11 cellular contexts compared by ENCODE assay signal in the genomic region with DNA sequence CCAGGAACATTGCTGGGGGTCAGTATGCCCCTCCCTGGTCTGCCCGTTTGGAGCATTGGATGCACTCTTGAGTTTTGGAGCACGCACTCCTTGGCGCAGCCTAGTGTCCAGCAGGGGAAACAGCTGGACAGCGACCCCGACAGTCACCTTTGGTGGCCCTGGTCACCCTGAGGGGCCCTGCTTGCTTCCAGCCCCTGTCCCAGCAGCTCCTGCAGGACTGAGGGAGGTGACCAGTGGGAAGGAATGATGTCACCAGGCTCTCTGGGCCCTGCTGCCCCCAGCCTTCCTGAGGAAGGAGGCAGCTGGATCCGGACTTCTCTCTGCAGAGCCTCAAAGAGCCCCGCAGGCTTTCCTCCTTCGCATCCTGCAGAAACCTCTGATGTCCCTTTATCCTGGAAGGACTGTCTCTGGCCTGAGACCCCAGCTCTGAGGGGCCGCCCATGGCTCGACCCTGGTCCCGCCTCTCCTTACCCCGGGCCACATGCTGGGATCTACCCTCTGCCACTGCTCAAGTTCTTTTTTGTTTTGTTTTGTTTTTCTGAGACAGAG. TPM values are rescaled to one million over a fixed set of nuclear protein-coding genes. Genes with fewer than 3 reads are reported as not detected.
DNase-seq lines count a peak whose midpoint lies in the region; ATAC-seq, FAIRE-seq and TF ChIP-seq lines count a peak whose summit lies in the region.
"Had no signal": no experiment of that assay in that cellular context is flagged by ENCODE, and none has a peak within 500 bp of the region (broad histone marks: within the 10 kb centered on the region; RNA-seq: fewer than 3 reads in every experiment).

No MANE protein-coding gene starts in this region.

- H3K27me3 Mint-ChIP-seq in activated T-cell treated with anti-CD3 and anti-CD28 coated beads, Interleukin-2, amount 50 U/mL, for 4 hours (ENCODE audit: low read depth), result no peaks in the 10 kb centered on the region

- H3K79me2 ChIP-seq in HepG2 (ENCODE audit: insufficient read depth, low read length), result no peaks in the 10 kb centered on the region
- no peaks in the 10 kb centered on the region for H3K79me2 ChIP-seq in PC-9 (ENCODE audit: low read depth)

- no peaks in the 10 kb centered on the region for H3K36me3 Mint-ChIP-seq in activated T-cell treated with anti-CD3 and anti-CD28 coated beads, Interleukin-2, amount 50 U/mL, for 4 hours (ENCODE audit: insufficient read depth)

- 42% methylated on average over 6 of the region's 12 CpGs for WGBS in HepG2 (ENCODE audit: low lambda C conversion rate)
- WGBS in transverse colon (ENCODE audit: low coverage in 1 of 2), 2 donors, result 73% methylated on average over 12 of the region's 12 CpGs; no CpG with 5 or more reads in 1 of the 2 donors

- H3K27ac ChIP-seq in HepG2 (ENCODE audit: extremely low read length, insufficient read depth, low read length) (peak overlapping the region; percentile 59), transverse colon (peak overlapping the region; percentile 16 to 34 (median 22)), PC-9 (no peak overlapping the region)
- H3K27ac ChIP-seq: C4-2B had no signal

- H3K4me1 ChIP-seq in HepG2 (ENCODE audit: insufficient read depth, low read length), result peaks cover 46% of the 10 kb centered on the region
- peaks cover 0 to 7% (median 0%) of the 10 kb centered on the region in 4 donors for H3K4me1 ChIP-seq in transverse colon
- no peaks in the 10 kb centered on the region for H3K4me1 ChIP-seq in PC-9 (replicated peaks; ENCODE audit: insufficient read depth)

- peak; percentile 55 for FAIRE-seq in HepG2 (lab: Jason Lieb, UNC)

- H3K36me3 ChIP-seq in HepG2 (replicated peaks in 1 of 2; ENCODE audit: control insufficient read depth in 1 of 2, insufficient read depth in 2 of 2, low read length in 2 of 2), result no peaks in the 10 kb centered on the region
- no peaks in the 10 kb centered on the region for H3K36me3 ChIP-seq in transverse colon
- no peaks in the 10 kb centered on the region for H3K36me3 ChIP-seq in PC-9 (ENCODE audit: low read depth)

- in situ Hi-C loops in astrocyte of the spinal cord (cut with HindIII; ENCODE audit: low sequenced_read_pairs), result no loop called here
- in situ Hi-C loops in HepG2 (cut with HindIII; ENCODE audit: extremely low pct_ligation_motif_present, low pct_unique_long_range_greater_than_20kb), result no loop called here
- in situ Hi-C loops in transverse colon (cut with MboI; ENCODE audit: low pct_ligation_motif_present in 1 of 4, low pct_unique_long_range_greater_than_20kb in 1 of 4, low sequenced_read_pairs in 3 of 4), result no loop called here

- H3K9ac ChIP-seq in HepG2 (ENCODE audit: insufficient read depth, low read depth, low read length), result peak overlapping the region; percentile 72

- POLR2A ChIA-PET in HepG2 (lab: Yijun Ruan, JAX), result interaction anchor here (0.8 to 3.0 kb wide), 15 partner anchors 8 to 1141 kb away, joined by 3 to 38 read pairs (median 5); a partner anchor contains a TSS
- POLR2A ChIA-PET in PC-9 (lab: Charles Lee; ENCODE audit: unreplicated experiment), result no interaction called here

- TF ChIP-seq EP300 in HepG2 (IDR thresholded peaks at IDR 0.05; ENCODE audit: low read depth in 2 of 2, low read length in 2 of 2), result no peak
- TF ChIP-seq EP300 in HepG2 (CRISPR knock-in tag; IDR thresholded peaks at IDR 0.05; ENCODE audit: borderline replicate concordance), result no peak
- TF ChIP-seq EP300 in transverse colon (IDR thresholded peaks at IDR 0.05; ENCODE audit: low read depth), result no peak

- H2AFZ ChIP-seq in HepG2 (ENCODE audit: low read length) (no peak overlapping the region), PC-9 (no peak overlapping the region)

- H3K4me3 ChIP-seq in astrocyte of the spinal cord (ENCODE audit: low read depth, low read length), result no peak overlapping the region
- H3K4me3 ChIP-seq in HepG2 (replicated peaks in 1 of 3; ENCODE audit: insufficient read depth in 1 of 3, low read depth in 2 of 3, low read length in 3 of 3), result peak overlapping the region; percentile 51 to 79 (median 63)
- H3K4me3 ChIP-seq in transverse colon, result no peak overlapping the region
- no peak overlapping the region for H3K4me3 ChIP-seq in PC-9

- H3F3A ChIP-seq in PC-9 (ENCODE audit: insufficient read depth, low read depth), result no peaks in the 10 kb centered on the region

- no peaks in the 10 kb centered on the region for H3K9me2 ChIP-seq in PC-9 (ENCODE audit: insufficient read depth)

- TF ChIP-seq POLR2A in HepG2 (IDR thresholded peaks at IDR 0.05; ENCODE audit: insufficient read depth in 1 of 2, low read depth in 2 of 2, low read length in 2 of 2), result no peak
- no peak for TF ChIP-seq POLR2A in transverse colon (IDR thresholded peaks at IDR 0.05)

- H3K4me3 Mint-ChIP-seq in activated T-cell treated with anti-CD3 and anti-CD28 coated beads, Interleukin-2, amount 50 U/mL, for 4 hours, result peak overlapping the region; percentile 68

- no peaks in the 10 kb centered on the region for H3K9me3 Mint-ChIP-seq in activated T-cell treated with anti-CD3 and anti-CD28 coated beads, Interleukin-2, amount 50 U/mL, for 4 hours

- ATAC-seq in activated T-cell treated with anti-CD3 and anti-CD28 coated beads, Interleukin-2, amount 50 U/mL, for 4 hours, result no peak
- peak; percentile 84 for ATAC-seq in HepG2
- ATAC-seq in GM18867 (IDR thresholded peaks at IDR 0.05; ENCODE audit: unreplicated experiment), result no peak

- intact Hi-C loops in HepG2 (cut with micrococcal nuclease; ENCODE audit: unreplicated experiment), result loop anchor here (1.0 kb wide), 1 partner anchor 28 kb away; no protein-coding TSS in a partner anchor
- intact Hi-C loops in transverse colon (cut with DNase I; ENCODE audit: low total_unique reads), result no loop called here
- intact Hi-C loops in PC-9 (cut with micrococcal nuclease; ENCODE audit: unreplicated experiment), result no loop called here
- intact Hi-C loops in head of caudate nucleus (cut with DNase I), result no loop called here

- H3K27me3 ChIP-seq in HepG2 (ENCODE audit: control insufficient read depth in 1 of 2, insufficient read depth in 2 of 2, low read length in 2 of 2) (peaks cover 0 to 3% of the 10 kb centered on the region in 2 experiments; a peak in 2 of 5 replicates), transverse colon (peaks cover 6% of the 10 kb centered on the region), PC-9 (ENCODE audit: insufficient read depth, low read depth) (no peaks in the 10 kb centered on the region)

- H3K4me2 ChIP-seq in HepG2 (ENCODE audit: low read depth, low read length) (peak overlapping the region; percentile 93), PC-9 (no peak overlapping the region)

- H4K20me1 ChIP-seq in HepG2 (ENCODE audit: insufficient read depth, low read length) (no peaks in the 10 kb centered on the region), PC-9 (ENCODE audit: insufficient read depth) (no peaks in the 10 kb centered on the region)

- peak; percentile 36 for TF ChIP-seq RAD21 in HepG2 (CRISPR knock-in tag; IDR thresholded peaks at IDR 0.05)

- no peak for DNase-seq in activated T-cell treated with anti-CD3 and anti-CD28 coated beads, Interleukin-2, amount 50 U/mL, for 4 hours
- DNase-seq in activated T-cell treated with anti-CD3 and anti-CD28 coated beads for 4 hours, result no peak
- no peak for DNase-seq in astrocyte of the spinal cord (ENCODE audit: low read depth, low spot score)
- DNase-seq in HepG2 (ENCODE audit: low spot score), result no peak
- no peak for DNase-seq in transverse colon
- DNase-seq in PC-9, result no peak
- no peak for DNase-seq in head of caudate nucleus
- DNase-seq: HCEC 1CT, NCI-H2171 had no signal

- CTCF ChIA-PET in HepG2 (lab: Yijun Ruan, JAX; ENCODE audit: low intra/inter-chr PET ratio, low total read pairs), result interaction anchor here (1.7 to 2.3 kb wide), 2 partner anchors 13 to 28 kb away, joined by 4 to 7 read pairs; no protein-coding TSS in a partner anchor
- CTCF ChIA-PET in PC-9 (lab: Charles Lee), result interaction anchor here (0.9 kb wide), 1 partner anchor 29 kb away, joined by 3 read pairs; no protein-coding TSS in a partner anchor

- no peaks in the 10 kb centered on the region for H3K9me3 ChIP-seq in HepG2 (ENCODE audit: low read length)
- H3K9me3 ChIP-seq in transverse colon, result no peaks in the 10 kb centered on the region
- H3K9me3 ChIP-seq in PC-9 (ENCODE audit: insufficient read depth, low read depth), result no peaks in the 10 kb centered on the region

- TF ChIP-seq CTCF in astrocyte of the spinal cord (IDR thresholded peaks at IDR 0.05; ENCODE audit: low read depth, low read length) (peak; percentile 34), HepG2 (CRISPR knock-in tag; IDR thresholded peaks at IDR 0.05) (peak; percentile 89), transverse colon (IDR thresholded peaks at IDR 0.05) (peak in 1 of 5 experiments; percentile 37), PC-9 (conservative IDR thresholded peaks at IDR 0.05) (no peak)

- BruUV-seq in HepG2 (replicated peaks; lab: Mats Ljungman, UMichigan) (no TSS peak), PC-9 (replicated peaks; lab: Mats Ljungman, UMichigan) (no TSS peak)

- H3K4me1 Mint-ChIP-seq in activated T-cell treated with anti-CD3 and anti-CD28 coated beads, Interleukin-2, amount 50 U/mL, for 4 hours (ENCODE audit: low read depth), result peaks cover 50% of the 10 kb centered on the region

RNA-seq across cellular contexts. Expression of a gene that starts 11.8 kb away (rescaled TPM):
- under 1 TPM in 2 of 3 donors, not detected in 1; 0.11 TPM for total RNA-seq in activated T-cell treated with anti-CD3 and anti-CD28 coated beads, Interleukin-2, amount 50 U/mL, for 4 hours
- total RNA-seq in HepG2 (2016; rRNA removed; fragmentation: Illumina TruSeq; extraction: Trizol) (not detected in 2 replicates), transverse colon (not detected), PC-9 (2021) (0.23 TPM in 1 of 2 replicates, not detected in the other)
- not detected in 2 replicates for total RNA-seq in HepG2 (2016; cell fraction: cytosol; rRNA removed; fragmentation: Illumina TruSeq; extraction: Trizol; ENCODE audit: low read depth)
- total RNA-seq in HepG2 (2016; cell fraction: insoluble cytoplasmic fraction; rRNA removed; fragmentation: Illumina TruSeq; extraction: Trizol), result 0.06 TPM in 1 of 2 replicates, not detected in the other
- total RNA-seq in HepG2 (2016; cell fraction: membrane; rRNA removed; fragmentation: Illumina TruSeq; extraction: Trizol), result not detected in 2 replicates
- 0.16 TPM in 1 of 2 replicates, not detected in the other for total RNA-seq in HepG2 (2016; cell fraction: nucleus; rRNA removed; fragmentation: Illumina TruSeq; extraction: Trizol)
- not detected in 2 replicates for polyA plus RNA-seq in HepG2 (2011; rRNA removed)
- polyA plus RNA-seq in HepG2 (2011; cell fraction: cytosol; rRNA removed), result 0.04 TPM in 1 of 2 replicates, not detected in the other
- polyA plus RNA-seq in HepG2 (2011; cell fraction: nucleus; rRNA removed), result 0.31 and 0.82 TPM in 2 replicates
- polyA plus RNA-seq in HepG2 (2012), result 0.11 and 0.17 TPM in 2 replicates
- not detected in 2 replicates for polyA plus RNA-seq in HepG2 (2016; cell fraction: cytosol; fragmentation: Illumina TruSeq; extraction: Trizol; ENCODE audit: low read depth)
- polyA plus RNA-seq in HepG2 (2016; cell fraction: insoluble cytoplasmic fraction; fragmentation: Illumina TruSeq; extraction: Trizol; ENCODE audit: low read depth), result 0.16 TPM in 1 of 2 replicates, not detected in the other
- not detected in 2 replicates for polyA plus RNA-seq in HepG2 (2016; cell fraction: membrane; fragmentation: Illumina TruSeq; extraction: Trizol; ENCODE audit: low read depth)
- polyA plus RNA-seq in HepG2 (2016; cell fraction: nucleus; fragmentation: Illumina TruSeq; extraction: Trizol; ENCODE audit: insufficient read depth, low read depth), result not detected in 2 replicates
- not detected in 2 replicates for polyA minus RNA-seq in HepG2 (2011; rRNA and poly(A)+ RNA removed; ENCODE audit: low replicate concordance)
- not detected in 2 replicates for polyA minus RNA-seq in HepG2 (2011; cell fraction: cytosol; rRNA and poly(A)+ RNA removed)
- not detected in 2 replicates for polyA minus RNA-seq in HepG2 (2011; cell fraction: nucleus; rRNA and poly(A)+ RNA removed)

RNA-seq across cellular contexts. Expression of a gene that starts 21.9 kb away (rescaled TPM):
- total RNA-seq in activated T-cell treated with anti-CD3 and anti-CD28 coated beads, Interleukin-2, amount 50 U/mL, for 4 hours, result 100 to 1,000 TPM; 585 to 715 (median 696) TPM
- total RNA-seq in HepG2 (2016; rRNA removed; fragmentation: Illumina TruSeq; extraction: Trizol) (115 and 127 TPM in 2 replicates), transverse colon (100 to 1,000 TPM in 3 of 4 donors, 10 to 100 TPM in 1; 21.9 to 720 (median 492) TPM), PC-9 (2021) (1.5 and 2.2 TPM in 2 replicates)
- 34.9 and 36.3 TPM in 2 replicates for total RNA-seq in HepG2 (2016; cell fraction: cytosol; rRNA removed; fragmentation: Illumina TruSeq; extraction: Trizol; ENCODE audit: low read depth)
- 122 and 128 TPM in 2 replicates for total RNA-seq in HepG2 (2016; cell fraction: insoluble cytoplasmic fraction; rRNA removed; fragmentation: Illumina TruSeq; extraction: Trizol)
- total RNA-seq in HepG2 (2016; cell fraction: membrane; rRNA removed; fragmentation: Illumina TruSeq; extraction: Trizol), result 38.8 and 44.9 TPM in 2 replicates
- 61.4 and 65.7 TPM in 2 replicates for total RNA-seq in HepG2 (2016; cell fraction: nucleus; rRNA removed; fragmentation: Illumina TruSeq; extraction: Trizol)
- polyA plus RNA-seq in HepG2 (2011; rRNA removed), result 165 and 258 TPM in 2 replicates
- polyA plus RNA-seq in HepG2 (2011; cell fraction: cytosol; rRNA removed), result 234 and 307 TPM in 2 replicates
- polyA plus RNA-seq in HepG2 (2011; cell fraction: nucleus; rRNA removed), result 204 and 358 TPM in 2 replicates
- 293 and 476 TPM in 2 replicates for polyA plus RNA-seq in HepG2 (2012)
- 97.2 and 118 TPM in 2 replicates for polyA plus RNA-seq in HepG2 (2016; cell fraction: cytosol; fragmentation: Illumina TruSeq; extraction: Trizol; ENCODE audit: low read depth)
- 284 and 327 TPM in 2 replicates for polyA plus RNA-seq in HepG2 (2016; cell fraction: insoluble cytoplasmic fraction; fragmentation: Illumina TruSeq; extraction: Trizol; ENCODE audit: low read depth)
- polyA plus RNA-seq in HepG2 (2016; cell fraction: membrane; fragmentation: Illumina TruSeq; extraction: Trizol; ENCODE audit: low read depth), result 84.7 and 107 TPM in 2 replicates
- polyA plus RNA-seq in HepG2 (2016; cell fraction: nucleus; fragmentation: Illumina TruSeq; extraction: Trizol; ENCODE audit: insufficient read depth, low read depth), result 211 and 224 TPM in 2 replicates
- polyA minus RNA-seq in HepG2 (2011; rRNA and poly(A)+ RNA removed; ENCODE audit: low replicate concordance), result 6.3 and 96.8 TPM in 2 replicates
- polyA minus RNA-seq in HepG2 (2011; cell fraction: cytosol; rRNA and poly(A)+ RNA removed), result 73.6 and 109 TPM in 2 replicates
- 73.1 and 123 TPM in 2 replicates for polyA minus RNA-seq in HepG2 (2011; cell fraction: nucleus; rRNA and poly(A)+ RNA removed)

RNA-seq across cellular contexts. Expression of a gene that starts 25.1 kb away (rescaled TPM):
- under 1 TPM in 2 of 3 donors, not detected in 1; 0.18 to 0.57 TPM for total RNA-seq in activated T-cell treated with anti-CD3 and anti-CD28 coated beads, Interleukin-2, amount 50 U/mL, for 4 hours
- total RNA-seq in HepG2 (2016; rRNA removed; fragmentation: Illumina TruSeq; extraction: Trizol), result 6.7 and 10.2 TPM in 2 replicates
- 5.8 and 5.9 TPM in 2 replicates for total RNA-seq in HepG2 (2016; cell fraction: cytosol; rRNA removed; fragmentation: Illumina TruSeq; extraction: Trizol; ENCODE audit: low read depth)
- 6.7 and 10.6 TPM in 2 replicates for total RNA-seq in HepG2 (2016; cell fraction: insoluble cytoplasmic fraction; rRNA removed; fragmentation: Illumina TruSeq; extraction: Trizol)
- total RNA-seq in HepG2 (2016; cell fraction: membrane; rRNA removed; fragmentation: Illumina TruSeq; extraction: Trizol), result 12.3 and 12.5 TPM in 2 replicates
- 5.2 and 5.8 TPM in 2 replicates for total RNA-seq in HepG2 (2016; cell fraction: nucleus; rRNA removed; fragmentation: Illumina TruSeq; extraction: Trizol)
- polyA plus RNA-seq in HepG2 (2011; rRNA removed), result 5.8 and 6.5 TPM in 2 replicates
- polyA plus RNA-seq in HepG2 (2011; cell fraction: cytosol; rRNA removed), result 5.0 and 9.9 TPM in 2 replicates
- polyA plus RNA-seq in HepG2 (2011; cell fraction: nucleus; rRNA removed), result 22.3 and 26.1 TPM in 2 replicates
- polyA plus RNA-seq in HepG2 (2012), result 4.5 and 5.5 TPM in 2 replicates
- 6.1 and 6.3 TPM in 2 replicates for polyA plus RNA-seq in HepG2 (2016; cell fraction: cytosol; fragmentation: Illumina TruSeq; extraction: Trizol; ENCODE audit: low read depth)
- polyA plus RNA-seq in HepG2 (2016; cell fraction: insoluble cytoplasmic fraction; fragmentation: Illumina TruSeq; extraction: Trizol; ENCODE audit: low read depth), result 7.6 and 8.3 TPM in 2 replicates
- polyA plus RNA-seq in HepG2 (2016; cell fraction: membrane; fragmentation: Illumina TruSeq; extraction: Trizol; ENCODE audit: low read depth), result 8.5 and 10.4 TPM in 2 replicates
- 13.2 and 13.4 TPM in 2 replicates for polyA plus RNA-seq in HepG2 (2016; cell fraction: nucleus; fragmentation: Illumina TruSeq; extraction: Trizol; ENCODE audit: insufficient read depth, low read depth)
- 4.4 and 7.4 TPM in 2 replicates for polyA minus RNA-seq in HepG2 (2011; rRNA and poly(A)+ RNA removed; ENCODE audit: low replicate concordance)
- 2.8 and 3.6 TPM in 2 replicates for polyA minus RNA-seq in HepG2 (2011; cell fraction: cytosol; rRNA and poly(A)+ RNA removed)
- 1.4 and 2.7 TPM in 2 replicates for polyA minus RNA-seq in HepG2 (2011; cell fraction: nucleus; rRNA and poly(A)+ RNA removed)
- total RNA-seq in transverse colon, result 10 to 100 TPM in 3 of 4 donors, 1 to 10 TPM in 1; 5.2 to 16.3 (median 15.5) TPM
- total RNA-seq in PC-9 (2021), result 17.4 and 18.0 TPM in 2 replicates

RNA-seq across cellular contexts. Expression of a gene that starts 41.0 kb away (rescaled TPM):
- total RNA-seq in activated T-cell treated with anti-CD3 and anti-CD28 coated beads, Interleukin-2, amount 50 U/mL, for 4 hours, result under 1 TPM; 0.46 to 0.84 (median 0.66) TPM
- total RNA-seq in HepG2 (2016; rRNA removed; fragmentation: Illumina TruSeq; extraction: Trizol) (0.04 TPM in 1 of 2 replicates, not detected in the other), transverse colon (1 to 10 TPM in 3 of 4 donors, not detected in 1; 1.6 to 9.4 (median 1.8) TPM), PC-9 (2021) (0.28 and 0.83 TPM in 2 replicates)
- 0.18 TPM in 1 of 2 replicates, not detected in the other for total RNA-seq in HepG2 (2016; cell fraction: cytosol; rRNA removed; fragmentation: Illumina TruSeq; extraction: Trizol; ENCODE audit: low read depth)
- total RNA-seq in HepG2 (2016; cell fraction: insoluble cytoplasmic fraction; rRNA removed; fragmentation: Illumina TruSeq; extraction: Trizol), result 0.02 TPM in 1 of 2 replicates, not detected in the other
- total RNA-seq in HepG2 (2016; cell fraction: membrane; rRNA removed; fragmentation: Illumina TruSeq; extraction: Trizol), result 0.15 and 0.17 TPM in 2 replicates
- not detected in 2 replicates for total RNA-seq in HepG2 (2016; cell fraction: nucleus; rRNA removed; fragmentation: Illumina TruSeq; extraction: Trizol)
- polyA plus RNA-seq in HepG2 (2011; rRNA removed), result 0.07 and 0.08 TPM in 2 replicates
- 0.04 TPM in 1 of 2 replicates, not detected in the other for polyA plus RNA-seq in HepG2 (2011; cell fraction: cytosol; rRNA removed)
- 0.14 and 0.21 TPM in 2 replicates for polyA plus RNA-seq in HepG2 (2011; cell fraction: nucleus; rRNA removed)
- 0.09 and 0.27 TPM in 2 replicates for polyA plus RNA-seq in HepG2 (2012)
- polyA plus RNA-seq in HepG2 (2016; cell fraction: cytosol; fragmentation: Illumina TruSeq; extraction: Trizol; ENCODE audit: low read depth), result not detected in 2 replicates
- polyA plus RNA-seq in HepG2 (2016; cell fraction: insoluble cytoplasmic fraction; fragmentation: Illumina TruSeq; extraction: Trizol; ENCODE audit: low read depth), result not detected in 2 replicates
- polyA plus RNA-seq in HepG2 (2016; cell fraction: membrane; fragmentation: Illumina TruSeq; extraction: Trizol; ENCODE audit: low read depth), result not detected in 2 replicates
- not detected in 2 replicates for polyA plus RNA-seq in HepG2 (2016; cell fraction: nucleus; fragmentation: Illumina TruSeq; extraction: Trizol; ENCODE audit: insufficient read depth, low read depth)
- polyA minus RNA-seq in HepG2 (2011; rRNA and poly(A)+ RNA removed; ENCODE audit: low replicate concordance), result 0.12 and 0.19 TPM in 2 replicates
- not detected in 2 replicates for polyA minus RNA-seq in HepG2 (2011; cell fraction: cytosol; rRNA and poly(A)+ RNA removed)
- 0.12 and 0.13 TPM in 2 replicates for polyA minus RNA-seq in HepG2 (2011; cell fraction: nucleus; rRNA and poly(A)+ RNA removed)

RNA-seq across cellular contexts. Expression of a gene that starts 47.5 kb away (rescaled TPM):
- 10 to 100 TPM in 1 of 3 donors, 1 to 10 TPM in 2; 9.8 to 12.0 (median 9.9) TPM for total RNA-seq in activated T-cell treated with anti-CD3 and anti-CD28 coated beads, Interleukin-2, amount 50 U/mL, for 4 hours
- total RNA-seq in HepG2 (2016; rRNA removed; fragmentation: Illumina TruSeq; extraction: Trizol), result 0.97 and 1.2 TPM in 2 replicates
- 0.51 and 0.71 TPM in 2 replicates for total RNA-seq in HepG2 (2016; cell fraction: cytosol; rRNA removed; fragmentation: Illumina TruSeq; extraction: Trizol; ENCODE audit: low read depth)
- 0.78 and 0.92 TPM in 2 replicates for total RNA-seq in HepG2 (2016; cell fraction: insoluble cytoplasmic fraction; rRNA removed; fragmentation: Illumina TruSeq; extraction: Trizol)
- 1.7 and 2.6 TPM in 2 replicates for total RNA-seq in HepG2 (2016; cell fraction: membrane; rRNA removed; fragmentation: Illumina TruSeq; extraction: Trizol)
- 0.78 and 1.0 TPM in 2 replicates for total RNA-seq in HepG2 (2016; cell fraction: nucleus; rRNA removed; fragmentation: Illumina TruSeq; extraction: Trizol)
- polyA plus RNA-seq in HepG2 (2011; rRNA removed), result 0.59 and 0.77 TPM in 2 replicates
- polyA plus RNA-seq in HepG2 (2011; cell fraction: cytosol; rRNA removed), result 0.38 and 0.42 TPM in 2 replicates
- 1.5 and 1.7 TPM in 2 replicates for polyA plus RNA-seq in HepG2 (2011; cell fraction: nucleus; rRNA removed)
- polyA plus RNA-seq in HepG2 (2012), result 2.8 and 3.3 TPM in 2 replicates
- 1.4 and 1.9 TPM in 2 replicates for polyA plus RNA-seq in HepG2 (2016; cell fraction: cytosol; fragmentation: Illumina TruSeq; extraction: Trizol; ENCODE audit: low read depth)
- polyA plus RNA-seq in HepG2 (2016; cell fraction: insoluble cytoplasmic fraction; fragmentation: Illumina TruSeq; extraction: Trizol; ENCODE audit: low read depth), result 2.2 and 3.9 TPM in 2 replicates
- polyA plus RNA-seq in HepG2 (2016; cell fraction: membrane; fragmentation: Illumina TruSeq; extraction: Trizol; ENCODE audit: low read depth), result 3.0 and 3.5 TPM in 2 replicates
- polyA plus RNA-seq in HepG2 (2016; cell fraction: nucleus; fragmentation: Illumina TruSeq; extraction: Trizol; ENCODE audit: insufficient read depth, low read depth), result 2.6 and 3.8 TPM in 2 replicates
- polyA minus RNA-seq in HepG2 (2011; rRNA and poly(A)+ RNA removed; ENCODE audit: low replicate concordance), result 1.5 and 2.3 TPM in 2 replicates
- polyA minus RNA-seq in HepG2 (2011; cell fraction: cytosol; rRNA and poly(A)+ RNA removed), result 2.1 and 2.5 TPM in 2 replicates
- 0.26 and 0.50 TPM in 2 replicates for polyA minus RNA-seq in HepG2 (2011; cell fraction: nucleus; rRNA and poly(A)+ RNA removed)
- total RNA-seq in transverse colon, result 10 to 100 TPM; 12.1 to 64.3 (median 16.1) TPM
- total RNA-seq in PC-9 (2021), result 15.9 and 17.7 TPM in 2 replicates

Comparison
In these comparisons a context has a peak if more than half of its experiments do, and no peak if none do; other contexts are left out.
1. H3K4me3 ChIP-seq: peak in HepG2 (3 of 3); none in astrocyte of the spinal cord (single experiment), transverse colon (0 of 4) and PC-9 (single experiment).